8 cellular contexts compared by ENCODE assay signal in genomic region chr18:12934454-12935071, GRCh38. TPM values are rescaled to one million over a fixed set of nuclear protein-coding genes. Genes with fewer than 3 reads are reported as not detected.
DNase-seq lines count a peak whose midpoint lies in the region; ATAC-seq and TF ChIP-seq lines count a peak whose summit lies in the region.

No MANE protein-coding gene starts in this region.

- POLR2A ChIA-PET in activated CD4-positive, alpha-beta T cell treated with anti-CD3 and anti-CD28 coated beads, Interleukin-2, amount 10 ng/mL, durations not matched to agents 7 days and 5 days (lab: Charles Lee) = interaction anchor here (0.5 kb wide), 1 partner anchor 20 kb away, joined by 6 read pairs; no protein-coding TSS in a partner anchor

- intact Hi-C loops in right lobe of liver (cut with DNase I) = loop anchor here (5.0 to 10.0 kb wide), 3 partner anchors 187 to 207 kb away; no protein-coding TSS in a partner anchor

- TF ChIP-seq CTCF in right lobe of liver (IDR thresholded peaks at IDR 0.05) = peak; percentile 85 to 94 (median 92)

- DNase-seq in Ammon's horn (ENCODE audit: low spot score) (peak; percentile 93), HAP-1 (ENCODE audit: low spot score in 2 of 2) (peak; percentile 75 to 87), NCI-H69 (lab: John Stamatoyannopoulos, UW) (peak; percentile 87), dedifferentiated amniotic fluid mesenchymal stem cell (ENCODE audit: extremely low spot score) (peak; percentile 84), right lobe of liver (peak; percentile 78 to 79 (median 79))
- peak; percentile 82 for DNase-seq in activated CD4-positive, alpha-beta T cell treated with anti-CD3 and anti-CD28 coated beads, Interleukin-2, amount 10 ng/mL, durations not matched to agents 7 days and 5 days
- peak; percentile 64 to 69 for DNase-seq in stimulated activated CD4-positive, alpha-beta T cell treated with anti-CD3 and anti-CD28 coated beads, Interleukin-4, amount 100 ng/mL, for 48 hours (ENCODE audit: low read depth in 2 of 2)

- 14% methylated on average over 11 of the region's 11 CpGs for WGBS in right lobe of liver (ENCODE audit: insufficient coverage, low coverage, low lambda C conversion rate, missing lambda C conversion rate)

- H3K4me3 Mint-ChIP-seq in activated CD4-positive, alpha-beta T cell treated with anti-CD3 and anti-CD28 coated beads, Interleukin-2, amount 10 ng/mL, durations not matched to agents 7 days and 5 days = no peak overlapping the region

- H3K36me3 ChIP-seq in HAP-1 (replicated peaks) = no peaks in the 10 kb centered on the region
- no peaks in the 10 kb centered on the region for H3K36me3 ChIP-seq in right lobe of liver

- H3K27me3 Mint-ChIP-seq in activated CD4-positive, alpha-beta T cell treated with anti-CD3 and anti-CD28 coated beads, Interleukin-2, amount 10 ng/mL, durations not matched to agents 7 days and 5 days = no peaks in the 10 kb centered on the region

- H3K4me1 Mint-ChIP-seq in activated CD4-positive, alpha-beta T cell treated with anti-CD3 and anti-CD28 coated beads, Interleukin-2, amount 10 ng/mL, durations not matched to agents 7 days and 5 days = peaks cover 2% of the 10 kb centered on the region

- H3K27ac Mint-ChIP-seq in activated CD4-positive, alpha-beta T cell treated with anti-CD3 and anti-CD28 coated beads, Interleukin-2, amount 10 ng/mL, durations not matched to agents 7 days and 5 days = no peak overlapping the region

- ATAC-seq in right lobe of liver = peak; percentile 94 to 99 (median 96)
- no peak for ATAC-seq in GM21367 (IDR thresholded peaks at IDR 0.05; ENCODE audit: unreplicated experiment)

- TF ChIP-seq POLR2A in right lobe of liver (IDR thresholded peaks at IDR 0.05) = no peak

- H3K27ac ChIP-seq in right lobe of liver = no peak overlapping the region

- no peaks in the 10 kb centered on the region for H3K36me3 Mint-ChIP-seq in activated CD4-positive, alpha-beta T cell treated with anti-CD3 and anti-CD28 coated beads, Interleukin-2, amount 10 ng/mL, durations not matched to agents 7 days and 5 days (ENCODE audit: low read depth)

- H3K9me3 ChIP-seq in HAP-1 = no peaks in the 10 kb centered on the region
- no peaks in the 10 kb centered on the region for H3K9me3 ChIP-seq in right lobe of liver

- H3K9me3 Mint-ChIP-seq in activated CD4-positive, alpha-beta T cell treated with anti-CD3 and anti-CD28 coated beads, Interleukin-2, amount 10 ng/mL, durations not matched to agents 7 days and 5 days = no peaks in the 10 kb centered on the region

- in situ Hi-C loops in HAP-1 (cut with MboI; ENCODE audit: low sequenced_read_pairs) = loop anchor here (5.0 to 25.0 kb wide), 2 partner anchors 207 to 547 kb away; partner anchors contain the start of gene AFG3L2

- no peaks in the 10 kb centered on the region for H3K27me3 ChIP-seq in HAP-1 (ENCODE audit: low read depth)
- no peaks in the 10 kb centered on the region for H3K27me3 ChIP-seq in right lobe of liver

- H3K4me1 ChIP-seq in HAP-1 (peaks cover 3% of the 10 kb centered on the region; the same call in 1 of the 2 replicates), right lobe of liver (no peaks in the 10 kb centered on the region)

- CTCF ChIA-PET in activated CD4-positive, alpha-beta T cell treated with anti-CD3 and anti-CD28 coated beads, Interleukin-2, amount 10 ng/mL, durations not matched to agents 7 days and 5 days (lab: Charles Lee) = interaction anchor here (0.6 to 3.5 kb wide), 30 partner anchors 9 to 540 kb away, joined by 3 to 17 read pairs (median 4); partner anchors contain the start of genes CEP76 and SEH1L

- H3K4me3 ChIP-seq in HAP-1 = no peak overlapping the region
- H3K4me3 ChIP-seq in right lobe of liver = no peak overlapping the region

RNA-seq across cellular contexts. Expression of gene SEH1L, which starts 13.2 kb away (rescaled TPM):
- 10 to 100 TPM; 50.5 to 54.3 TPM for total RNA-seq in activated CD4-positive, alpha-beta T cell treated with anti-CD3 and anti-CD28 coated beads, Interleukin-2, amount 10 ng/mL, durations not matched to agents 7 days and 5 days
- total RNA-seq in right lobe of liver = 10 to 100 TPM; 14.6 to 30.3 (median 20.9) TPM

RNA-seq across cellular contexts. Expression of gene PTPN2, which starts 50.5 kb away (rescaled TPM):
- 10 to 100 TPM; 61.0 to 69.7 TPM for total RNA-seq in activated CD4-positive, alpha-beta T cell treated with anti-CD3 and anti-CD28 coated beads, Interleukin-2, amount 10 ng/mL, durations not matched to agents 7 days and 5 days
- total RNA-seq in right lobe of liver = 10 to 100 TPM in 5 of 6 experiments, 1 to 10 TPM in 1; 7.5 to 41.1 (median 14.7) TPM

RNA-seq across cellular contexts. Expression of gene CEP192, which starts 56.6 kb away (rescaled TPM):
- 10 to 100 TPM; 52.3 to 55.1 TPM for total RNA-seq in activated CD4-positive, alpha-beta T cell treated with anti-CD3 and anti-CD28 coated beads, Interleukin-2, amount 10 ng/mL, durations not matched to agents 7 days and 5 days
- 1 to 10 TPM; 7.5 to 9.1 (median 8.3) TPM for total RNA-seq in right lobe of liver

Comparison
In these comparisons a context has a peak if more than half of its experiments do, and no peak if none do; other contexts are left out.
1. RNA of gene CEP192, which starts 56.6 kb away (total RNA-seq): 52.3 to 55.1 TPM in activated CD4-positive, alpha-beta T cell treated with anti-CD3 and anti-CD28 coated beads, Interleukin-2, amount 10 ng/mL, durations not matched to agents 7 days and 5 days; 7.5 to 9.1 TPM in right lobe of liver; every median in the first group is over 4 times any median in the second.
2. Peak in every context shown above with its lines, with median percentiles within 50 percentile points of each other: DNase-seq.